Comparison of ENCODE assay signal across 13 cellular contexts in genomic region chr12:3252416-3252815, GRCh38.
A peak's percentile ranks its signal among the peaks of the same experiment; 100 is the strongest.
DNase-seq lines count a peak whose midpoint lies in the region; ATAC-seq and TF ChIP-seq lines count a peak whose summit lies in the region.
"Had no signal": no experiment of that assay in that cellular context is flagged by ENCODE, and none has a peak within 500 bp of the region (broad histone marks: within the 10 kb centered on the region; RNA-seq: fewer than 3 reads in every experiment).

No MANE protein-coding gene starts in this region.

- ATAC-seq in left ventricle myocardium superior, result peak; percentile 61
- no peak for ATAC-seq in HG03108 (IDR thresholded peaks at IDR 0.05; ENCODE audit: unreplicated experiment)
- no peak for ATAC-seq in HG03342 (IDR thresholded peaks at IDR 0.05; ENCODE audit: unreplicated experiment)
- ATAC-seq: naive thymus-derived CD4-positive, alpha-beta T cell had no signal

- intact Hi-C loops in left ventricle myocardium superior (cut with micrococcal nuclease), result loop anchor here (10.0 kb wide), 1 partner anchor 48 kb away; no protein-coding TSS in a partner anchor

- DNase-seq in DMS79 (lab: John Stamatoyannopoulos, UW), result peak; percentile 71
- peak; percentile 60 for DNase-seq in astrocyte of the spinal cord (ENCODE audit: low read depth, low spot score)
- peak; percentile 92 for DNase-seq in left ventricle myocardium superior
- DNase-seq in putamen (ENCODE audit: low spot score), result peak; percentile 52
- no peak for DNase-seq in SKM-1 (lab: John Stamatoyannopoulos, UW; ENCODE audit: unreplicated experiment)
- DNase-seq in stimulated activated CD4-positive, alpha-beta T cell treated with anti-CD3 and anti-CD28 coated beads, Interleukin-4, amount 100 ng/mL, for 24 hours, result no peak
- DNase-seq: activated gamma-delta T cell; CD4-positive, alpha-beta memory T cell; erythroblast; naive thymus-derived CD4-positive, alpha-beta T cell had no signal

- in situ Hi-C loops in astrocyte of the spinal cord (cut with HindIII; ENCODE audit: low sequenced_read_pairs), result no loop called here

- no peak for TF ChIP-seq CTCF in astrocyte of the spinal cord (IDR thresholded peaks at IDR 0.05; ENCODE audit: low read depth, low read length)

- H3K4me3 ChIP-seq in astrocyte of the spinal cord (ENCODE audit: low read depth, low read length), result no peak overlapping the region
- H3K4me3 ChIP-seq: HAP-1 had no signal

Comparison
In these comparisons a context has a peak if more than half of its experiments do, and no peak if none do; other contexts are left out.
1. DNase-seq: peak in DMS79 (single experiment), astrocyte of the spinal cord (single experiment), left ventricle myocardium superior (single experiment) and putamen (single experiment); none in SKM-1 (single experiment) and stimulated activated CD4-positive, alpha-beta T cell treated with anti-CD3 and anti-CD28 coated beads, Interleukin-4, amount 100 ng/mL, for 24 hours (single experiment).